Comparison of ENCODE assay signal across 1 cellular context in genomic region chr14:51651388-51652167, GRCh38.
A peak's percentile ranks its signal among the peaks of the same experiment; 100 is the strongest.
TF ChIP-seq lines count a peak whose summit lies in the region.

TSS of gene FRMD6 (plus strand) at chr14:51651910. CDS start at chr14:51689837, 37,927 bp downstream.

TF ChIP-seq in HepG2, 621 proteins besides CTCF, POLR2A, EP300 and RAD21 (continued from another document and continues in another):
- TF ChIP-seq REST (IDR thresholded peaks at IDR 0.05; ENCODE audit: borderline replicate concordance in 1 of 2, low read depth in 1 of 2, low read length in 2 of 2): peak in 1 of 2 experiments; percentile 53; a peak in 1 of 4 replicates
- no peak for TF ChIP-seq YY1 (IDR thresholded peaks at IDR 0.05; ENCODE audit: insufficient read depth, insufficient replicate concordance, low read depth, low read length)
- TF ChIP-seq USF2 (IDR thresholded peaks at IDR 0.05; ENCODE audit: low read depth, low read length): no peak
- no peak for TF ChIP-seq USF2 (CRISPR knock-in tag; IDR thresholded peaks at IDR 0.05; ENCODE audit: borderline replicate concordance)
- no peak; the same call in 1 of the 2 replicates for TF ChIP-seq ATF7-NPFF (CRISPR knock-in tag; IDR thresholded peaks at IDR 0.05; ENCODE audit: low read depth)
- no peak for TF ChIP-seq ZNF33A (CRISPR knock-in tag; IDR thresholded peaks at IDR 0.05; ENCODE audit: borderline replicate concordance)
- TF ChIP-seq POLR2G (IDR thresholded peaks at IDR 0.05; ENCODE audit: low read depth, low read length): peak; percentile 75
- no peak for TF ChIP-seq ZNF562 (CRISPR knock-in tag; IDR thresholded peaks at IDR 0.05; ENCODE audit: borderline replicate concordance)
- TF ChIP-seq PRPF4 (IDR thresholded peaks at IDR 0.05; ENCODE audit: low read depth, low read length, poor library complexity, severe bottlenecking): no peak
- no peak for TF ChIP-seq TFAP4 (IDR thresholded peaks at IDR 0.05; ENCODE audit: borderline replicate concordance, low read depth)
- TF ChIP-seq JDP2 (CRISPR knock-in tag; IDR thresholded peaks at IDR 0.05; ENCODE audit: borderline replicate concordance): no peak
- TF ChIP-seq JUNB (CRISPR knock-in tag; IDR thresholded peaks at IDR 0.05; ENCODE audit: borderline replicate concordance): no peak
- peak; percentile 29; the same call in 1 of the 2 replicates for TF ChIP-seq DR1 (CRISPR knock-in tag; IDR thresholded peaks at IDR 0.05)
- TF ChIP-seq HNRNPUL1 (IDR thresholded peaks at IDR 0.05; ENCODE audit: low read depth, low read length): no peak
- TF ChIP-seq KAT8 (CRISPR knock-in tag; IDR thresholded peaks at IDR 0.05): peak; percentile 51; the same call in 1 of the 2 replicates
- no peak for TF ChIP-seq GTF2F1 (IDR thresholded peaks at IDR 0.05; ENCODE audit: low read length)
- TF ChIP-seq NKX3-1 (CRISPR knock-in tag; IDR thresholded peaks at IDR 0.05): no peak
- TF ChIP-seq ZBTB46 (CRISPR knock-in tag; IDR thresholded peaks at IDR 0.05; ENCODE audit: borderline replicate concordance): no peak
- TF ChIP-seq HOXD1 (CRISPR knock-in tag; IDR thresholded peaks at IDR 0.05): no peak
- TF ChIP-seq DDIT3 (CRISPR knock-in tag; IDR thresholded peaks at IDR 0.05): no peak
- TF ChIP-seq NR3C1 (CRISPR knock-in tag; IDR thresholded peaks at IDR 0.05): no peak
- no peak for TF ChIP-seq ZNF570 (CRISPR knock-in tag; IDR thresholded peaks at IDR 0.05; ENCODE audit: borderline replicate concordance)
- TF ChIP-seq GLMP (CRISPR knock-in tag; IDR thresholded peaks at IDR 0.05; ENCODE audit: borderline replicate concordance): no peak
- 0 out of 2 replicates have a peak, but pooled peaks have one; percentile 14 for TF ChIP-seq ELF3 (CRISPR knock-in tag; IDR thresholded peaks at IDR 0.05)
- no peak for TF ChIP-seq ZBTB39 (CRISPR knock-in tag; IDR thresholded peaks at IDR 0.05)
- peak; percentile 85; the same call in 1 of the 2 replicates for TF ChIP-seq ZNF431 (CRISPR knock-in tag; IDR thresholded peaks at IDR 0.05; ENCODE audit: borderline replicate concordance, low read depth)
- no peak for TF ChIP-seq SIN3B (IDR thresholded peaks at IDR 0.05; ENCODE audit: low read length)
- TF ChIP-seq ZNF460 (CRISPR knock-in tag; IDR thresholded peaks at IDR 0.05; ENCODE audit: borderline replicate concordance): no peak
- TF ChIP-seq MAFK (conservative IDR thresholded peaks at IDR 0.05 in 1 of 2, IDR thresholded peaks at IDR 0.05 in 1 of 2; ENCODE audit: low read length in 2 of 2): no peak
- TF ChIP-seq HNRNPLL (IDR thresholded peaks at IDR 0.05; ENCODE audit: low read depth, low read length, poor library complexity, severe bottlenecking): peak; percentile 0
- TF ChIP-seq ZNF674 (CRISPR knock-in tag; IDR thresholded peaks at IDR 0.05; ENCODE audit: low read depth): 0 out of 2 replicates have a peak, but pooled peaks have one; percentile 49
- TF ChIP-seq THYN1 (CRISPR knock-in tag; IDR thresholded peaks at IDR 0.05; ENCODE audit: borderline replicate concordance, low read depth): no peak
- TF ChIP-seq KIAA2018 (CRISPR knock-in tag; IDR thresholded peaks at IDR 0.05; ENCODE audit: borderline replicate concordance): no peak
- TF ChIP-seq ZNF839 (CRISPR knock-in tag; IDR thresholded peaks at IDR 0.05; ENCODE audit: borderline replicate concordance): no peak
- no peak for TF ChIP-seq CHD4 (IDR thresholded peaks at IDR 0.05; ENCODE audit: borderline replicate concordance, low read length)
- TF ChIP-seq ZNF644 (CRISPR knock-in tag; IDR thresholded peaks at IDR 0.05; ENCODE audit: low read depth): no peak
- TF ChIP-seq SOX6 (IDR thresholded peaks at IDR 0.05): no peak
- no peak; the same call in 1 of the 2 replicates for TF ChIP-seq SOX6 (CRISPR knock-in tag; IDR thresholded peaks at IDR 0.05)
- TF ChIP-seq ZNF414 (CRISPR knock-in tag; IDR thresholded peaks at IDR 0.05): no peak
